Comparison of ENCODE assay signal across 13 cellular contexts in the genomic region with DNA sequence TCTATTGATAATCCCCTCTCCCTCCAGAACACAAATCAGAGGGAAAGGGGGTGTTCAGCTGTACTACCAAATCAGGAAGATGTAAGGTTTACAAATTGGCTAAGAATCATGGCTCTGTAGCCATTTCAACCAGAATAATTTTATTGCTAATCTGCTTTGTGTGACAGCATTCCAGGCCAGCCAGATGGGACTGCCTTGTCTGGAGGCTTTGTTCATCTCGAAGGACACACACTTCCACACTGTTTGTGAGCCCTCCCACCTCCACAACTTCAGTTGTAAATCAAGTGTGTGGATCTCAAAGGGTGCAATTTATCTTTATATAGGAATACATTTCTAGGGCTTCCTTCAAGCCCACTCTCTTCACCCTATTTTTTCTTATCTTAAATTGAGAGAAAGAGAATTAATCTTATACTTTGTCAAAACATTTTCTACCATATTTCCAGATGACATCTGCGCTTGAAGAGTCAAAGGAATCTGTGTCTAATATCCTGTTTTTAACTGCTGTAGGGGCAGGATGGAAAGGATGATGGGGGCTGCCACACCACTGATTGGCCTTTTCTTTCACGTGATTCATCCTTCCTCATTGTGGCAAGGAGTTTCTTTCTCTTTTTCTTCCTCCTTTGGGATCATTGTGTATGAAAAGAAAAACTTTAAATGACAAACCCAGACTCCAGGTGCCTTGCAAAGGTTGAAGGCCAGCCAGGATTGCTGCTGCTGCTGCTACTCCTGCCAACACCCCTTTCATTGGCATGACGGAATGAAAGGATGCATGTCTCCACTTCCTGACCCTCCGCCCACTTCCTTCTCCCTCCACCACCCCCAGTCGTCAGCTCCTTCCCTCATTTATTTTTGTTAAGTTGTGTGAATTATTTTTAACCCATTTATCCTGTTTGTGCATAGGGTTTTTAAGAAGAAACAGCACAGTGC. TPM values are rescaled to one million over a fixed set of nuclear protein-coding genes. Genes with fewer than 3 reads are reported as not detected.
A peak's percentile ranks its signal among the peaks of the same experiment; 100 is the strongest.
DNase-seq lines count a peak whose midpoint lies in the region; ATAC-seq and TF ChIP-seq lines count a peak whose summit lies in the region.
"Had no signal": no experiment of that assay in that cellular context is flagged by ENCODE, and none has a peak within 500 bp of the region (broad histone marks: within the 10 kb centered on the region; RNA-seq: fewer than 3 reads in every experiment).

No MANE protein-coding gene starts in this region.

- H3K4me3 ChIP-seq in spleen = peak overlapping the region in 2 of 8 donors; percentile 19 to 38
- H3K4me3 ChIP-seq in upper lobe of left lung = peak overlapping the region in 1 of 4 donors; percentile 13

- H3K27ac Mint-ChIP-seq in activated CD4-positive, alpha-beta T cell treated with anti-CD3 and anti-CD28 coated beads, Interleukin-2, amount 10 ng/mL, durations not matched to agents 7 days and 5 days = peak overlapping the region; percentile 20
- H3K27ac Mint-ChIP-seq: IgD-negative memory B cell had no signal

- peak overlapping the region; percentile 71 for H3K27ac ChIP-seq in RWPE1
- H3K27ac ChIP-seq in spleen = peak overlapping the region in 6 of 8 donors; percentile 21 to 71 (median 36)
- H3K27ac ChIP-seq in upper lobe of left lung = peak overlapping the region in 1 of 4 donors; percentile 35

- H3K4me3 Mint-ChIP-seq in activated CD4-positive, alpha-beta T cell treated with anti-CD3 and anti-CD28 coated beads, Interleukin-2, amount 10 ng/mL, durations not matched to agents 7 days and 5 days = no peak overlapping the region

- H3K27me3 ChIP-seq in spleen (replicated peaks in 1 of 7) (no peaks in the 10 kb centered on the region), upper lobe of left lung (no peaks in the 10 kb centered on the region)
- H3K27me3 ChIP-seq: dorsolateral prefrontal cortex had no signal

- ATAC-seq in GM19463 (IDR thresholded peaks at IDR 0.05; ENCODE audit: unreplicated experiment) (no peak), upper lobe of left lung (ENCODE audit: low FRiP score in 2 of 2) (no peak)

- TF ChIP-seq POLR2A in spleen (IDR thresholded peaks at IDR 0.05) (no peak), upper lobe of left lung (IDR thresholded peaks at IDR 0.05) (no peak)

- H3K9me3 Mint-ChIP-seq in activated CD4-positive, alpha-beta T cell treated with anti-CD3 and anti-CD28 coated beads, Interleukin-2, amount 10 ng/mL, durations not matched to agents 7 days and 5 days = peaks cover 6% of the 10 kb centered on the region

- no peak for TF ChIP-seq CTCF in RWPE1 (conservative IDR thresholded peaks at IDR 0.05; ENCODE audit: low read depth)
- no peak for TF ChIP-seq CTCF in spleen (IDR thresholded peaks at IDR 0.05 in 8 of 11, conservative IDR thresholded peaks at IDR 0.05 in 3 of 11)
- no peak for TF ChIP-seq CTCF in upper lobe of left lung (IDR thresholded peaks at IDR 0.05)

- peaks cover 0 to 21% (median 8%) of the 10 kb centered on the region in 6 donors for H3K4me1 ChIP-seq in spleen
- H3K4me1 ChIP-seq in upper lobe of left lung = no peaks in the 10 kb centered on the region

- no peak for TF ChIP-seq EP300 in upper lobe of left lung (IDR thresholded peaks at IDR 0.05)

- WGBS in spleen, 5 donors = 26 to 30% (median 27%) methylated on average over 6 of the region's 6 CpGs
- WGBS in upper lobe of left lung, 2 donors = 33 to 41% methylated on average over 6 of the region's 6 CpGs

- intact Hi-C loops in spleen (cut with DNase I; ENCODE audit: low total_unique reads) = no loop called here

- H3K4me1 Mint-ChIP-seq in activated CD4-positive, alpha-beta T cell treated with anti-CD3 and anti-CD28 coated beads, Interleukin-2, amount 10 ng/mL, durations not matched to agents 7 days and 5 days = peaks cover 13% of the 10 kb centered on the region

- H3K36me3 ChIP-seq in spleen (peaks cover 0 to 62% (median 17%) of the 10 kb centered on the region in 6 donors), upper lobe of left lung (peaks cover 0 to 36% (median 6%) of the 10 kb centered on the region in 4 donors)

- H3K36me3 Mint-ChIP-seq in activated CD4-positive, alpha-beta T cell treated with anti-CD3 and anti-CD28 coated beads, Interleukin-2, amount 10 ng/mL, durations not matched to agents 7 days and 5 days (ENCODE audit: low read depth) = peaks cover 27% of the 10 kb centered on the region

- H3K9me3 ChIP-seq in spleen = peaks cover 0 to 6% (median 2%) of the 10 kb centered on the region in 8 donors
- H3K9me3 ChIP-seq in upper lobe of left lung = no peaks in the 10 kb centered on the region

- CTCF ChIA-PET in activated CD4-positive, alpha-beta T cell treated with anti-CD3 and anti-CD28 coated beads, Interleukin-2, amount 10 ng/mL, durations not matched to agents 7 days and 5 days (lab: Charles Lee) = no interaction called here
- CTCF ChIA-PET in RWPE1 (lab: Yijun Ruan, JAX) = interaction anchor here (0.7 kb wide), 1 partner anchor 171 kb away, joined by 3 read pairs; no protein-coding TSS in a partner anchor

- POLR2A ChIA-PET in activated CD4-positive, alpha-beta T cell treated with anti-CD3 and anti-CD28 coated beads, Interleukin-2, amount 10 ng/mL, durations not matched to agents 7 days and 5 days (lab: Charles Lee) = no interaction called here
- POLR2A ChIA-PET in RWPE1 (lab: Yijun Ruan, JAX; ENCODE audit: low non-redundant PET) = no interaction called here

- no peak for DNase-seq in activated CD4-positive, alpha-beta T cell treated with anti-CD3 and anti-CD28 coated beads, Interleukin-2, amount 10 ng/mL, durations not matched to agents 7 days and 5 days
- DNase-seq in activated CD4-positive, alpha-beta T cell treated with anti-CD3 and anti-CD28 coated beads, Interleukin-2, amount 50 U/mL, for 4 hours = no peak
- DNase-seq in RWPE1 (ENCODE audit: low spot score) (no peak), globus pallidus (ENCODE audit: low spot score) (peak; percentile 7), spleen (no peak), upper lobe of left lung (no peak), HK-2 (ENCODE audit: unreplicated experiment) (no peak)
- DNase-seq: HCEC 1CT, mesendoderm had no signal

- no peaks in the 10 kb centered on the region for H3K27me3 Mint-ChIP-seq in activated CD4-positive, alpha-beta T cell treated with anti-CD3 and anti-CD28 coated beads, Interleukin-2, amount 10 ng/mL, durations not matched to agents 7 days and 5 days
- H3K27me3 Mint-ChIP-seq: IgD-negative memory B cell had no signal

RNA-seq across cellular contexts. Expression of gene OIT3, which starts 6.7 kb away (rescaled TPM):
- not detected for total RNA-seq in activated CD4-positive, alpha-beta T cell treated with anti-CD3 and anti-CD28 coated beads, Interleukin-2, amount 10 ng/mL, durations not matched to agents 7 days and 5 days
- total RNA-seq in spleen = 10 to 100 TPM in 6 of 7 donors, 1 to 10 TPM in 1; 5.4 to 90.9 (median 36.8) TPM
- 1 to 10 TPM in 2 of 3 donors, under 1 TPM in 1; 0.33 to 4.6 (median 3.8) TPM for polyA plus RNA-seq in spleen
- under 1 TPM in 2 of 6 donors, not detected in 4; 0.15 to 0.20 TPM for total RNA-seq in upper lobe of left lung
- total RNA-seq: activated CD8-positive, alpha-beta memory T cell treated with anti-CD3 and anti-CD28 coated beads for 36 hours had no signal
- polyA plus RNA-seq: IgD-negative memory B cell had no signal

Comparison
In these comparisons a context has a peak if more than half of its experiments do, and no peak if none do; other contexts are left out.
1. RNA of gene OIT3, which starts 6.7 kb away (total RNA-seq): 5.4 to 90.9 TPM in spleen; not detected in activated CD4-positive, alpha-beta T cell treated with anti-CD3 and anti-CD28 coated beads, Interleukin-2, amount 10 ng/mL, durations not matched to agents 7 days and 5 days and 0.15 to 0.20 TPM in upper lobe of left lung; every median in the first group is over 4 times any median in the second.